Comparison of ENCODE assay signal across 31 cellular contexts in genomic region chr9:104322581-104322980, GRCh38.
"Had no signal": no experiment of that assay in that cellular context is flagged by ENCODE, and none has a peak within 500 bp of the region (broad histone marks: within the 10 kb centered on the region; RNA-seq: fewer than 3 reads in every experiment).

No MANE protein-coding gene starts in this region.

- H3K4me1 ChIP-seq: adrenal gland, body of pancreas, esophagus muscularis mucosa, foreskin keratinocyte, gastrocnemius medialis had no signal

- H3K9me3 ChIP-seq: adrenal gland, body of pancreas, esophagus muscularis mucosa, gastrocnemius medialis had no signal

- DNase-seq: activated CD4-positive, alpha-beta memory T cell treated with anti-CD3 and anti-CD28 coated beads for 36 hours; activated CD4-positive, alpha-beta T cell treated with anti-CD3 and anti-CD28 coated beads for 36 hours; activated CD4-positive, alpha-beta T cell treated with anti-CD3 and anti-CD28 coated beads, Interleukin-2, amount 10 ng/mL, durations not matched to agents 24 days and 14 days; activated CD4-positive, CD25-positive, alpha-beta regulatory T cell; activated CD4-positive, CD25-positive, alpha-beta regulatory T cell treated with anti-CD3 and anti-CD28 coated beads, Interleukin-2, amount 50 U/mL, for 72 hours; activated CD8-positive, alpha-beta memory T cell treated with anti-CD3 and anti-CD28 coated beads, Interleukin-2, amount 10 ng/mL, durations not matched to agents 7 days and 5 days; activated CD8-positive, alpha-beta memory T cell treated with anti-CD3 and anti-CD28 coated beads, Interleukin-2, amount 50 U/mL, for 4 hours; activated CD8-positive, alpha-beta T cell treated with anti-CD3 and anti-CD28 coated beads, Interleukin-2, amount 10 ng/mL, durations not matched to agents 7 days and 5 days; activated effector memory CD4-positive, alpha-beta T cell treated with anti-CD3 and anti-CD28 coated beads, Interleukin-2, amount 50 U/mL, for 16 hours; activated naive CD4-positive, alpha-beta T cell treated with anti-CD3 and anti-CD28 coated beads for 36 hours; activated naive CD8-positive, alpha-beta T cell treated with anti-CD3 and anti-CD28 coated beads for 36 hours; activated naive CD8-positive, alpha-beta T cell treated with anti-CD3 and anti-CD28 coated beads, Interleukin-2, amount 50 U/mL, for 24 hours; activated T-cell treated with anti-CD3 and anti-CD28 coated beads, Interleukin-2, amount 50 U/mL, for 1 hour; activated T-cell treated with anti-CD3 and anti-CD28 coated beads, Interleukin-2, amount 50 U/mL, for 48 hours; adrenal gland; amygdala; aorta; central memory CD4-positive, alpha-beta T cell; cortex of kidney; dermis blood vessel endothelial cell; effector CD4-positive, alpha-beta T cell; effector memory CD8-positive, alpha-beta T cell; erythroblast; foreskin keratinocyte; gastrocnemius medialis; glutamatergic neuron; T-helper 2 cell had no signal

- H3K4me3 ChIP-seq: adrenal gland, body of pancreas, cardiac muscle cell, esophagus muscularis mucosa, gastrocnemius medialis had no signal

- ATAC-seq: activated CD4-positive, alpha-beta T cell treated with anti-CD3 and anti-CD28 coated beads for 36 hours; activated CD8-positive, alpha-beta memory T cell treated with anti-CD3 and anti-CD28 coated beads, Interleukin-2, amount 10 ng/mL, durations not matched to agents 7 days and 5 days; activated CD8-positive, alpha-beta T cell treated with anti-CD3 and anti-CD28 coated beads, Interleukin-2, amount 10 ng/mL, durations not matched to agents 7 days and 5 days; activated naive CD8-positive, alpha-beta T cell treated with anti-CD3 and anti-CD28 coated beads, Interleukin-2, amount 50 U/mL, for 24 hours; body of pancreas; effector memory CD8-positive, alpha-beta T cell; foreskin keratinocyte; gastrocnemius medialis had no signal

- FAIRE-seq: colon had no signal

- H3K27me3 ChIP-seq: adrenal gland, body of pancreas, cardiac muscle cell, esophagus muscularis mucosa, foreskin keratinocyte, gastrocnemius medialis had no signal

- H3K36me3 ChIP-seq: adrenal gland, cardiac muscle cell, esophagus muscularis mucosa, gastrocnemius medialis had no signal

- H3K27ac ChIP-seq: adrenal gland, body of pancreas, cardiac muscle cell, esophagus muscularis mucosa, foreskin keratinocyte, gastrocnemius medialis had no signal
